In genomic region chr4:4779486-4779885, GRCh38 we compare ENCODE assay signal across 8 cellular contexts.
"Had no signal": no experiment of that assay in that cellular context is flagged by ENCODE, and none has a peak within 500 bp of the region (broad histone marks: within the 10 kb centered on the region; RNA-seq: fewer than 3 reads in every experiment).

No MANE protein-coding gene starts in this region.

- H3K27ac Mint-ChIP-seq: GM23338, IgD-negative memory B cell had no signal

- H3K4me2 ChIP-seq: GM23338 had no signal

- ATAC-seq: GM23338, HepG2 had no signal

- H3K4me1 Mint-ChIP-seq: IgD-negative memory B cell had no signal

- H3K4me3 ChIP-seq: GM23338 had no signal

- H3K9me3 Mint-ChIP-seq: GM23338, H9 had no signal

- DNase-seq: H9, HCEC 1CT had no signal

- H3K27ac ChIP-seq: HL-60 had no signal

- H2AFZ ChIP-seq: GM23338 had no signal

- H3K4me3 Mint-ChIP-seq: GM23338, H9, IgD-negative memory B cell had no signal

- FAIRE-seq: H1, H54, HepG2 had no signal
